In the genomic region with DNA sequence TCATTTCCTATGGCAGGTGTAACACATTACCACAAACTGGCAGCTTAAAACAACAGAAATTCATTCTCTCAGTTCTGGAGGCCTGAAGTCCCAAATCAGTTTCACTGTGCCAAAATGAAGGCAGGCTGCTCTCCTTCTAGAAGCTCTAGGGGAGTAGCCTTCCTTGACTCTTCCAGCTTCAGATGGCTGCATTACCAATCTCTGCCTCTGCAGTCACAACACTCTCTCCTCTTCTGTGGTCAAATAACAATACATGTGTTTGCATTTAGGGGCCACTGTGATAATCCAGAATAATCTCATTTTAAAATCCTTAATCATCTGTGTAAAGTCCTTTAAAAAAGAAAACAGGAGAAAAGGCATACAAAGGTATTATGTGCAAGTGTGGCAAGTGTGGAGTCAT, we compare ENCODE assay signal across 16 cellular contexts. TPM values are rescaled to one million over a fixed set of nuclear protein-coding genes. Genes with fewer than 3 reads are reported as not detected.
DNase-seq lines count a peak whose midpoint lies in the region; ATAC-seq lines count a peak whose summit lies in the region.
"Had no signal": no experiment of that assay in that cellular context is flagged by ENCODE, and none has a peak within 500 bp of the region (broad histone marks: within the 10 kb centered on the region; RNA-seq: fewer than 3 reads in every experiment).

No MANE protein-coding gene starts in this region.

- H3K27me3 Mint-ChIP-seq in effector memory CD8-positive, alpha-beta T cell = no peaks in the 10 kb centered on the region
- H3K27me3 Mint-ChIP-seq: progenitor cell of endocrine pancreas had no signal

- no peaks in the 10 kb centered on the region for H3K27me3 ChIP-seq in SJCRH30

- H3K4me3 Mint-ChIP-seq in effector memory CD8-positive, alpha-beta T cell = no peak overlapping the region
- H3K4me3 Mint-ChIP-seq: T-helper 2 cell treated with Interferon-gamma antibody and Interleukin-4, amounts not matched to agents 5 μg/mL and 100 μg/mL, for 36 hours had no signal

- H3K36me3 ChIP-seq in SJCRH30 = peaks cover 41% of the 10 kb centered on the region

- H3K27ac ChIP-seq in SJCRH30 = no peak overlapping the region

- H3K9me3 Mint-ChIP-seq in effector memory CD8-positive, alpha-beta T cell = no peaks in the 10 kb centered on the region

- no peak overlapping the region for H3K4me3 ChIP-seq in SJCRH30

- no peaks in the 10 kb centered on the region for H3K4me1 ChIP-seq in SJCRH30

- no peaks in the 10 kb centered on the region for H3K36me3 Mint-ChIP-seq in effector memory CD8-positive, alpha-beta T cell (ENCODE audit: insufficient read depth)

- H3K27ac Mint-ChIP-seq in effector memory CD8-positive, alpha-beta T cell = no peak overlapping the region
- H3K27ac Mint-ChIP-seq: activated T-helper 2 cell treated with anti-CD3 and anti-CD28 coated beads, Interferon-gamma antibody, Interleukin-2, Interleukin-4, amounts not matched to agents 10 μg/mL and 5 μg/mL and 100 μg/mL, durations not matched to agents 14 hours and 24 hours and 36 hours; T-helper 2 cell treated with Interferon-gamma antibody and Interleukin-4, amounts not matched to agents 5 μg/mL and 100 μg/mL, for 36 hours had no signal

- DNase-seq in ACHN (peak; percentile 26), SJCRH30 (no peak), NCI-H2171 (lab: John Stamatoyannopoulos, UW) (no peak)
- no peak for DNase-seq in effector memory CD8-positive, alpha-beta T cell
- DNase-seq: activated CD4-positive, alpha-beta T cell treated with anti-CD3 and anti-CD28 coated beads, Interleukin-2, amount 50 U/mL, for 48 hours; DMS53; effector CD4-positive, alpha-beta T cell; kidney glomerular epithelial cell had no signal

- ATAC-seq in GM21423 (IDR thresholded peaks at IDR 0.05; ENCODE audit: unreplicated experiment) (peak; percentile 28), HG03565 (IDR thresholded peaks at IDR 0.05; ENCODE audit: unreplicated experiment) (peak; percentile 47), HG03097 (IDR thresholded peaks at IDR 0.05; ENCODE audit: low FRiP score, unreplicated experiment) (no peak), HG03432 (IDR thresholded peaks at IDR 0.05; ENCODE audit: unreplicated experiment) (no peak)
- peak; percentile 40 for ATAC-seq in effector memory CD8-positive, alpha-beta T cell (replicated peaks)
- ATAC-seq: Panc1 had no signal

- in situ Hi-C loops in ACHN (cut with HindIII; ENCODE audit: low pct_ligation_motif_present, low pct_unique_long_range_greater_than_20kb, low sequenced_read_pairs) = no loop called here

- peaks cover 3% of the 10 kb centered on the region for H3K9me3 ChIP-seq in SJCRH30 (replicated peaks)

- peaks cover 0 to 3% of the 10 kb centered on the region in 2 donors for H3K4me1 Mint-ChIP-seq in effector memory CD8-positive, alpha-beta T cell (ENCODE audit: low read depth in 2 of 2)

RNA-seq across cellular contexts. Expression of a gene that starts 7.8 kb away (rescaled TPM):
- total RNA-seq in SJCRH30 (2014; rRNA removed; shearing (Covaris generic)) = 29.6 and 37.7 TPM in 2 replicates

Comparison
In these comparisons a context has a peak if more than half of its experiments do, and no peak if none do; other contexts are left out.
1. ATAC-seq: peak in GM21423 (single experiment), HG03565 (single experiment) and effector memory CD8-positive, alpha-beta T cell (single experiment); none in HG03097 (single experiment) and HG03432 (single experiment).